14 cellular contexts compared by ENCODE assay signal in genomic region chr6:90490030-90490429, GRCh38.
"Had no signal": no experiment of that assay in that cellular context is flagged by ENCODE, and none has a peak within 500 bp of the region (broad histone marks: within the 10 kb centered on the region; RNA-seq: fewer than 3 reads in every experiment).

No MANE protein-coding gene starts in this region.

- FAIRE-seq: kidney had no signal

- H3K27me3 ChIP-seq: dorsolateral prefrontal cortex, sigmoid colon, transverse colon had no signal

- H3K36me3 Mint-ChIP-seq: mesothelial cell of epicardium had no signal

- H3K4me3 Mint-ChIP-seq: activated CD4-positive, alpha-beta memory T cell treated with anti-CD3 and anti-CD28 coated beads for 36 hours; activated naive CD8-positive, alpha-beta T cell treated with anti-CD3 and anti-CD28 coated beads for 36 hours; mesothelial cell of epicardium had no signal

- H3K4me3 ChIP-seq: dorsolateral prefrontal cortex, sigmoid colon, transverse colon had no signal

- H3K27ac Mint-ChIP-seq: activated CD4-positive, alpha-beta memory T cell treated with anti-CD3 and anti-CD28 coated beads for 36 hours; activated naive CD8-positive, alpha-beta T cell treated with anti-CD3 and anti-CD28 coated beads for 36 hours; mesothelial cell of epicardium had no signal

- H3K9me3 ChIP-seq: sigmoid colon, transverse colon had no signal

- H3K36me3 ChIP-seq: sigmoid colon, transverse colon had no signal

- H3K4me1 ChIP-seq: sigmoid colon had no signal

- DNase-seq: activated CD4-positive, alpha-beta memory T cell treated with anti-CD3 and anti-CD28 coated beads for 36 hours; activated gamma-delta T cell treated with Interleukin-2 at 50 U/mL for 16 hours; activated naive CD8-positive, alpha-beta T cell treated with anti-CD3 and anti-CD28 coated beads for 36 hours; activated T-cell treated with anti-CD3 and anti-CD28 coated beads, Interleukin-2, amount 50 U/mL, for 48 hours; dorsolateral prefrontal cortex; foreskin melanocyte; kidney; left ventricle myocardium superior; sigmoid colon; stimulated activated CD4-positive, alpha-beta T cell treated with anti-CD3 and anti-CD28 coated beads, Interleukin-2, amount 100 ng/mL, for 24 hours; stimulated activated naive CD4-positive, alpha-beta T cell; substantia nigra; transverse colon had no signal

- H3K27ac ChIP-seq: dorsolateral prefrontal cortex, sigmoid colon, transverse colon had no signal

- ATAC-seq: left ventricle myocardium superior had no signal
